Comparison of ENCODE assay signal across 9 cellular contexts in genomic region chr6:112827793-112828192, GRCh38.
A peak's percentile ranks its signal among the peaks of the same experiment; 100 is the strongest.
DNase-seq lines count a peak whose midpoint lies in the region; ATAC-seq and TF ChIP-seq lines count a peak whose summit lies in the region.
"Had no signal": no experiment of that assay in that cellular context is flagged by ENCODE, and none has a peak within 500 bp of the region (broad histone marks: within the 10 kb centered on the region; RNA-seq: fewer than 3 reads in every experiment).

No MANE protein-coding gene starts in this region.

- ATAC-seq in GM18508 (IDR thresholded peaks at IDR 0.05; ENCODE audit: insufficient read depth, unreplicated experiment) (peak; percentile 81), HG02642 (IDR thresholded peaks at IDR 0.05; ENCODE audit: poor library complexity, unreplicated experiment) (peak; percentile 79)

- no peaks in the 10 kb centered on the region for H3K27me3 ChIP-seq in uterus

- no peak overlapping the region for H3K4me3 Mint-ChIP-seq in mesothelial cell of epicardium

- no peaks in the 10 kb centered on the region for H3K36me3 ChIP-seq in uterus
- H3K36me3 ChIP-seq: lower lobe of right lung had no signal

- intact Hi-C loops in uterus (cut with DNase I; ENCODE audit: low total_unique reads) = no loop called here

- TF ChIP-seq CTCF in mesothelial cell of epicardium (IDR thresholded peaks at IDR 0.05; ENCODE audit: unreplicated experiment) (no peak), uterus (IDR thresholded peaks at IDR 0.05) (no peak)

- no peak overlapping the region for H3K27ac ChIP-seq in uterus
- H3K27ac ChIP-seq: lower lobe of right lung had no signal

- no peaks in the 10 kb centered on the region for H3K36me3 Mint-ChIP-seq in mesothelial cell of epicardium

- H3K9me3 Mint-ChIP-seq in mesothelial cell of epicardium = no peaks in the 10 kb centered on the region

- no peaks in the 10 kb centered on the region for H3K4me1 ChIP-seq in uterus
- H3K4me1 ChIP-seq: lower lobe of right lung had no signal

- DNase-seq in NAMALWA (ENCODE audit: low spot score) = peak; percentile 6
- no peak for DNase-seq in mesothelial cell of epicardium (ENCODE audit: low spot score in 2 of 2, unreplicated experiment in 2 of 2)
- no peak for DNase-seq in GF-D8 (lab: John Stamatoyannopoulos, UW)
- no peak for DNase-seq in uterus
- no peak for DNase-seq in activated T-cell treated with anti-CD3 and anti-CD28 coated beads, Interleukin-2, amount 50 U/mL, for 1 hour
- no peak for DNase-seq in HPDE6-E6E7 (ENCODE audit: extremely low spot score)
- DNase-seq: lower lobe of right lung had no signal

- no peaks in the 10 kb centered on the region for H3K9me3 ChIP-seq in uterus
- H3K9me3 ChIP-seq: lower lobe of right lung had no signal

- peak overlapping the region; percentile 53 for H3K27ac Mint-ChIP-seq in mesothelial cell of epicardium

- no peaks in the 10 kb centered on the region for H3K27me3 Mint-ChIP-seq in mesothelial cell of epicardium (ENCODE audit: low read depth)

- no peak overlapping the region for H3K4me3 ChIP-seq in uterus
- H3K4me3 ChIP-seq: lower lobe of right lung had no signal

- no peak for TF ChIP-seq POLR2A in uterus (IDR thresholded peaks at IDR 0.05)

- peaks cover 4% of the 10 kb centered on the region for H3K4me1 Mint-ChIP-seq in mesothelial cell of epicardium
